18 cellular contexts compared by ENCODE assay signal in genomic region chr1:61220531-61220930, GRCh38.
"Had no signal": no experiment of that assay in that cellular context is flagged by ENCODE, and none has a peak within 500 bp of the region (broad histone marks: within the 10 kb centered on the region; RNA-seq: fewer than 3 reads in every experiment).

No MANE protein-coding gene starts in this region.

- H3K4me2 ChIP-seq: hepatocyte had no signal

- H3K27ac ChIP-seq: hepatocyte, left lung, parathyroid adenoma, thyroid gland had no signal

- H3K27me3 ChIP-seq: breast epithelium, hepatocyte, left lung, thyroid gland had no signal

- H3K9me3 ChIP-seq: breast epithelium, left lung, mucosa of descending colon, thyroid gland had no signal

- DNase-seq: activated CD4-positive, alpha-beta T cell treated with anti-CD3 and anti-CD28 coated beads for 4 hours; activated CD8-positive, alpha-beta memory T cell treated with anti-CD3 and anti-CD28 coated beads, Interleukin-2, amount 50 U/mL, for 4 hours; activated CD8-positive, alpha-beta T cell treated with anti-CD3 and anti-CD28 coated beads, Interleukin-2, amount 10 ng/mL, durations not matched to agents 7 days and 5 days; activated gamma-delta T cell; activated T-cell treated with anti-CD3 and anti-CD28 coated beads, Interleukin-2, amount 50 U/mL, for 72 hours; amniotic stem cell; cerebellar nuclear complex; effector memory CD4-positive, alpha-beta T cell; islet precursor cell; left lung; mucosa of descending colon; naive thymus-derived CD4-positive, alpha-beta T cell; stimulated activated CD4-positive, alpha-beta T cell treated with anti-CD3 and anti-CD28 coated beads, Interleukin-1b, Interleukin-23, amount 100 ng/mL, for 48 hours; thyroid gland had no signal

- H3K9ac ChIP-seq: parathyroid adenoma had no signal

- H3K79me2 ChIP-seq: parathyroid adenoma had no signal

- ATAC-seq: activated CD8-positive, alpha-beta T cell treated with anti-CD3 and anti-CD28 coated beads, Interleukin-2, amount 10 ng/mL, durations not matched to agents 7 days and 5 days; activated T-cell treated with anti-CD3 and anti-CD28 coated beads, Interleukin-2, amount 50 U/mL, for 72 hours; left lung; mucosa of descending colon; naive thymus-derived CD4-positive, alpha-beta T cell; WTC11 had no signal

- H3K36me3 ChIP-seq: breast epithelium, left lung, thyroid gland had no signal

- H2AFZ ChIP-seq: hepatocyte, parathyroid adenoma had no signal

- H3K4me3 ChIP-seq: breast epithelium, hepatocyte, left lung, mucosa of descending colon, thyroid gland had no signal
